Comparison of ENCODE assay signal across 8 cellular contexts in the genomic region with DNA sequence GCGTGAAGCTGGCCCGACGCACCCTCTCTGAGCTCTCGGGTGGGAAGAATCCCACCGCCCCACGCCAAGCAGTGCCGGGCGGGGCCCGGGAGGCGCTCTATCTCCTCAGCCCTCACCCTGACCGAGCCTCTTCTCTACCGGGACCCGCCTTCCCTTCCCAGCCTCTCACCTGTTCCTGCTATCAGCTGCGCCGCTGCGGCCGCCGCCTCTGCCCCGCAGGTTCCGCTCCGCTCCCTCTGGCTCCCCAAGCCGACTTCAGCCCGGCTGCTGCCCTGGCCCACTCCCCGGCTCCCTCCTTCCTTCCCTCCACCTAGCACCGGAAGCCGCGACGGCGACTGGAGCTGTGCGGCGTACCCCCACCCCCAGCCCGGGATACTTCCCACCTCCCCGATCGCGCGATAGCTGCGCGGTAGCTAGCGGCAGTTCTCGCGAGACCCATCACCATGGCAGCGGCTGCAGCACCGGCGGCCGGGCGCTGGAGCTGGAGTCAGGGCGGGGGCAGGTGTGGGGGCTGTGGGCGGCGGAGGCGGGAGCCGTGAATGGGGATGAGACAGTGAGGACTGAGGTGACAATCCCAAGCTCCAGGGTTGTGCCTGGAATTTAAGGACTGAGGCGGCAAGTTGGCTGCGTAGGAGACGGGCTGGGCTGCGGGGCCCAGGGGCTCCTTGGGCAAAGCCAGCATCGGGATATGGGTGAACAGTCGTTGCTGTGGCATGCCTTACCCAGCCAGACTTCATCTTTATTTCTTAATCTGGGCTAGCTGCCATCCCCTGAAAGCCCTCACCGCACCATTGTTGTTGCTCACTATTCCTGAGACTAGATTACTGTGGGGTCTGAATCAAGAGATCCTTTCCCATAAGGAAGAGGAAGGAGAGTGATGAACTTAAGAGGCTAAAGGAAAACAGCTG.
DNase-seq lines count a peak whose midpoint lies in the region; ATAC-seq lines count a peak whose summit lies in the region.

A gene (minus strand): TSS at position 347 of the 908 bp plus-strand sequence. CDS start 16,392 bp downstream, outside the sequence.

- ATAC-seq in GM18907 (IDR thresholded peaks at IDR 0.05; ENCODE audit: unreplicated experiment) (peak; percentile 80), HG03175 (IDR thresholded peaks at IDR 0.05; ENCODE audit: unreplicated experiment) (peak; percentile 88)

- in situ Hi-C loops in ACHN (cut with HindIII; ENCODE audit: low pct_ligation_motif_present, low pct_unique_long_range_greater_than_20kb, low sequenced_read_pairs), result no loop called here

- DNase-seq in ACHN (peak; percentile 99), NCI-H345 treated with DMSO at 0.1 percent for 48 hours (lab: John Stamatoyannopoulos, UW; ENCODE audit: unreplicated experiment) (peak; percentile 29), iris pigment epithelial cell (ENCODE audit: low read depth) (peak; percentile 90)
- peak; percentile 78 for DNase-seq in activated CD4-positive, CD25-positive, alpha-beta regulatory T cell treated with anti-CD3 and anti-CD28 coated beads, Interleukin-2, amount 50 U/mL, for 16 hours (ENCODE audit: low read depth, low spot score)
- DNase-seq in central memory CD4-positive, alpha-beta T cell, result peak; percentile 91
- DNase-seq in stimulated activated CD4-positive, alpha-beta T cell treated with anti-CD3 and anti-CD28 coated beads, Interleukin-12 subunit alpha, Interleukin-12 subunit beta, amount 100 ng/mL, for 24 hours (ENCODE audit: low read depth in 2 of 2), result peak; percentile 78 to 93

Comparison
In these comparisons a context has a peak if more than half of its experiments do, and no peak if none do; other contexts are left out.
1. Peak in every context shown above with its lines: DNase-seq and ATAC-seq.
2. DNase-seq: peak in every context shown above with its lines; median percentile 99 in ACHN; 91 in central memory CD4-positive, alpha-beta T cell; 90 in iris pigment epithelial cell; 86 in stimulated activated CD4-positive, alpha-beta T cell treated with anti-CD3 and anti-CD28 coated beads, Interleukin-12 subunit alpha, Interleukin-12 subunit beta, amount 100 ng/mL, for 24 hours; 78 in activated CD4-positive, CD25-positive, alpha-beta regulatory T cell treated with anti-CD3 and anti-CD28 coated beads, Interleukin-2, amount 50 U/mL, for 16 hours; 29 in NCI-H345 treated with DMSO at 0.1 percent for 48 hours.